In genomic region chr17:36544049-36544319, GRCh38 we compare ENCODE assay signal across 8 cellular contexts. TPM values are rescaled to one million over a fixed set of nuclear protein-coding genes. Genes with fewer than 3 reads are reported as not detected.
A peak's percentile ranks its signal among the peaks of the same experiment; 100 is the strongest.
DNase-seq lines count a peak whose midpoint lies in the region; ATAC-seq and TF ChIP-seq lines count a peak whose summit lies in the region.

No MANE protein-coding gene starts in this region.

- H3K27ac Mint-ChIP-seq in activated naive CD4-positive, alpha-beta T cell treated with anti-CD3 and anti-CD28 coated beads, Interleukin-2, amount 50 U/mL, for 72 hours = peak overlapping the region; percentile 95 to 99

- H3K36me3 ChIP-seq in heart left ventricle = peaks cover 0 to 31% (median 9%) of the 10 kb centered on the region in 9 donors

- TF ChIP-seq POLR2A in heart left ventricle (IDR thresholded peaks at IDR 0.05) = no peak

- WGBS in heart left ventricle, 4 donors = 0 to 1% (median 0%) methylated on average over 8 to 11 of the region's 11 CpGs

- peak; percentile 24 for DNase-seq in COLO829 (ENCODE audit: low spot score)
- DNase-seq in NAMALWA (ENCODE audit: low spot score) = peak; percentile 72
- no peak for DNase-seq in activated naive CD4-positive, alpha-beta T cell treated with anti-CD3 and anti-CD28 coated beads, Interleukin-2, amount 50 U/mL, for 72 hours (ENCODE audit: low spot score in 2 of 2)
- peak in 4 of 5 donors; percentile 20 to 69 (median 50) for DNase-seq in heart left ventricle
- peak; percentile 33 for DNase-seq in pons (ENCODE audit: low spot score)

- peak overlapping the region; percentile 63 to 99 (median 84) for H3K4me3 ChIP-seq in heart left ventricle

- H3K9me3 Mint-ChIP-seq in activated naive CD4-positive, alpha-beta T cell treated with anti-CD3 and anti-CD28 coated beads, Interleukin-2, amount 50 U/mL, for 72 hours = no peaks in the 10 kb centered on the region

- H3K27me3 ChIP-seq in heart left ventricle = no peaks in the 10 kb centered on the region

- H3K36me3 Mint-ChIP-seq in activated naive CD4-positive, alpha-beta T cell treated with anti-CD3 and anti-CD28 coated beads, Interleukin-2, amount 50 U/mL, for 72 hours = peaks cover 23 to 27% of the 10 kb centered on the region in 2 donors

- no peak for TF ChIP-seq CTCF in heart left ventricle (IDR thresholded peaks at IDR 0.05)

- peaks cover 12 to 43% (median 37%) of the 10 kb centered on the region in 12 donors for H3K4me1 ChIP-seq in heart left ventricle

- peak; percentile 15 for ATAC-seq in GM21423 (IDR thresholded peaks at IDR 0.05; ENCODE audit: unreplicated experiment)
- no peak for ATAC-seq in activated naive CD4-positive, alpha-beta T cell treated with anti-CD3 and anti-CD28 coated beads, Interleukin-2, amount 50 U/mL, for 72 hours
- ATAC-seq in heart left ventricle = peak in 3 of 4 donors; percentile 0 to 11 (median 2)
- ATAC-seq in GM18858 (IDR thresholded peaks at IDR 0.05; ENCODE audit: unreplicated experiment) = no peak
- no peak for ATAC-seq in HG02610 (IDR thresholded peaks at IDR 0.05; ENCODE audit: unreplicated experiment)

- H3K9me3 ChIP-seq in heart left ventricle = no peaks in the 10 kb centered on the region

- peak overlapping the region; percentile 93 to 100 (median 99) for H3K27ac ChIP-seq in heart left ventricle

- intact Hi-C loops in heart left ventricle (cut with DNase I) = loop anchor here in 2 of 10 donors (1.0 to 5.0 kb wide), 2 partner anchors 9 to 57 kb away; partner anchors contain the start of gene ZNHIT3 (in 1 of the 2)

RNA-seq across cellular contexts. Expression of gene GGNBP2, which starts 0.7 kb away (rescaled TPM):
- total RNA-seq in activated naive CD4-positive, alpha-beta T cell treated with anti-CD3 and anti-CD28 coated beads, Interleukin-2, amount 50 U/mL, for 72 hours = 100 to 1,000 TPM in 1 of 2 donors, 10 to 100 TPM in 1; 97.7 to 151 TPM
- total RNA-seq in heart left ventricle = 10 to 100 TPM; 27.4 to 62.9 (median 40.8) TPM
- polyA plus RNA-seq in heart left ventricle = 10 to 100 TPM; 32.0 to 34.3 TPM

RNA-seq across cellular contexts. Expression of gene PIGW, which starts 9.2 kb away (rescaled TPM):
- total RNA-seq in activated naive CD4-positive, alpha-beta T cell treated with anti-CD3 and anti-CD28 coated beads, Interleukin-2, amount 50 U/mL, for 72 hours = 10 to 100 TPM in 1 of 2 donors, 1 to 10 TPM in 1; 7.7 to 11.6 TPM
- 1 to 10 TPM; 2.1 to 7.9 (median 5.7) TPM for total RNA-seq in heart left ventricle
- 1 to 10 TPM; 2.7 to 8.9 TPM for polyA plus RNA-seq in heart left ventricle

RNA-seq across cellular contexts. Expression of gene MYO19, which starts 9.3 kb away (rescaled TPM):
- 100 to 1,000 TPM; 153 to 170 TPM for total RNA-seq in activated naive CD4-positive, alpha-beta T cell treated with anti-CD3 and anti-CD28 coated beads, Interleukin-2, amount 50 U/mL, for 72 hours
- total RNA-seq in heart left ventricle = 10 to 100 TPM in 6 of 9 donors, 1 to 10 TPM in 3; 5.8 to 32.7 (median 11.6) TPM
- polyA plus RNA-seq in heart left ventricle = 10 to 100 TPM; 14.0 to 21.1 TPM

RNA-seq across cellular contexts. Expression of gene DHRS11, which starts 47.7 kb away (rescaled TPM):
- total RNA-seq in activated naive CD4-positive, alpha-beta T cell treated with anti-CD3 and anti-CD28 coated beads, Interleukin-2, amount 50 U/mL, for 72 hours = 1 to 10 TPM; 8.9 to 9.6 TPM
- total RNA-seq in heart left ventricle = 10 to 100 TPM; 11.0 to 22.2 (median 13.5) TPM
- polyA plus RNA-seq in heart left ventricle = 10 to 100 TPM; 12.4 to 15.8 TPM

RNA-seq across cellular contexts. Expression of gene MRM1, which starts 57.4 kb away (rescaled TPM):
- 10 to 100 TPM in 1 of 2 donors, 1 to 10 TPM in 1; 8.0 to 16.5 TPM for total RNA-seq in activated naive CD4-positive, alpha-beta T cell treated with anti-CD3 and anti-CD28 coated beads, Interleukin-2, amount 50 U/mL, for 72 hours
- 10 to 100 TPM in 1 of 9 donors, 1 to 10 TPM in 8; 4.0 to 12.4 (median 7.2) TPM for total RNA-seq in heart left ventricle
- polyA plus RNA-seq in heart left ventricle = 10 to 100 TPM in 1 of 2 donors, 1 to 10 TPM in 1; 7.7 to 12.6 TPM

Comparison
In these comparisons a context has a peak if more than half of its experiments do, and no peak if none do; other contexts are left out.
1. DNase-seq: peak in COLO829 (single experiment), NAMALWA (single experiment), heart left ventricle (4 of 5) and pons (single experiment); none in activated naive CD4-positive, alpha-beta T cell treated with anti-CD3 and anti-CD28 coated beads, Interleukin-2, amount 50 U/mL, for 72 hours (0 of 2).
2. ATAC-seq: peak in GM21423 (single experiment) and heart left ventricle (3 of 4); none in activated naive CD4-positive, alpha-beta T cell treated with anti-CD3 and anti-CD28 coated beads, Interleukin-2, amount 50 U/mL, for 72 hours (0 of 2), GM18858 (single experiment) and HG02610 (single experiment).
3. RNA of gene MYO19, which starts 9.3 kb away (total RNA-seq): 153 to 170 TPM in activated naive CD4-positive, alpha-beta T cell treated with anti-CD3 and anti-CD28 coated beads, Interleukin-2, amount 50 U/mL, for 72 hours; 5.8 to 32.7 TPM in heart left ventricle; every median in the first group is over 4 times any median in the second.